In genomic region chr6:37515712-37516075, GRCh38 we compare ENCODE assay signal across 10 cellular contexts. TPM values are rescaled to one million over a fixed set of nuclear protein-coding genes. Genes with fewer than 3 reads are reported as not detected.
A peak's percentile ranks its signal among the peaks of the same experiment; 100 is the strongest.
DNase-seq lines count a peak whose midpoint lies in the region; ATAC-seq and TF ChIP-seq lines count a peak whose summit lies in the region.
"Had no signal": no experiment of that assay in that cellular context is flagged by ENCODE, and none has a peak within 500 bp of the region (broad histone marks: within the 10 kb centered on the region; RNA-seq: fewer than 3 reads in every experiment).

No MANE protein-coding gene starts in this region.

- BruUV-seq in MCF 10A (replicated peaks; lab: Mats Ljungman, UMichigan), result no TSS peak

- peaks cover 32% of the 10 kb centered on the region for H3K27me3 Mint-ChIP-seq in MCF 10A (ENCODE audit: insufficient read depth, unreplicated experiment)
- peaks cover 2% of the 10 kb centered on the region for H3K27me3 Mint-ChIP-seq in activated B cell treated with CpG ODN at 0.5 μM for 24 hours

- H3K27ac ChIP-seq in breast epithelium, result peak overlapping the region; percentile 46 to 83
- peak overlapping the region in 2 of 3 donors; percentile 82 for H3K27ac ChIP-seq in right lobe of liver
- peak overlapping the region; percentile 26 to 68 (median 56) for H3K27ac ChIP-seq in transverse colon
- H3K27ac ChIP-seq: pancreas had no signal

- no peak overlapping the region for H3K4me3 ChIP-seq in breast epithelium
- peak overlapping the region in 2 of 3 donors; percentile 17 to 41 for H3K4me3 ChIP-seq in right lobe of liver
- peak overlapping the region in 1 of 4 donors; percentile 18 for H3K4me3 ChIP-seq in transverse colon
- H3K4me3 ChIP-seq: pancreas had no signal

- H3K36me3 Mint-ChIP-seq in MCF 10A (ENCODE audit: insufficient read depth, unreplicated experiment) (no peaks in the 10 kb centered on the region), activated B cell treated with CpG ODN at 0.5 μM for 24 hours (ENCODE audit: low read depth) (no peaks in the 10 kb centered on the region)

- no peak for TF ChIP-seq EP300 in transverse colon (IDR thresholded peaks at IDR 0.05; ENCODE audit: low read depth)

- peaks cover 0 to 19% of the 10 kb centered on the region in 2 donors for H3K27me3 ChIP-seq in breast epithelium
- no peaks in the 10 kb centered on the region for H3K27me3 ChIP-seq in right lobe of liver
- H3K27me3 ChIP-seq in transverse colon, result peaks cover 19% of the 10 kb centered on the region
- H3K27me3 ChIP-seq: pancreas had no signal

- DNase-seq in breast epithelium (ENCODE audit: low spot score in 2 of 2), result no peak
- no peak for DNase-seq in MCF 10A (ENCODE audit: unreplicated experiment)
- DNase-seq in activated B cell treated with CpG ODN at 0.5 μM for 24 hours, result no peak
- DNase-seq in right lobe of liver, result no peak
- no peak for DNase-seq in transverse colon
- DNase-seq in SKM-1 treated with dmso at 0.1 percent for 144 hours (lab: John Stamatoyannopoulos, UW; ENCODE audit: unreplicated experiment), result no peak

- in situ Hi-C loops in transverse colon (cut with MboI; ENCODE audit: low pct_ligation_motif_present in 1 of 4, low pct_unique_long_range_greater_than_20kb in 1 of 4, low sequenced_read_pairs in 3 of 4), result no loop called here

- POLR2A ChIA-PET in MCF 10A (lab: Yijun Ruan, JAX) (interaction anchor here (0.7 kb wide), 1 partner anchor 33 kb away, joined by 4 read pairs; no protein-coding TSS in a partner anchor), activated B cell treated with CpG ODN at 0.5 μM for 24 hours (lab: Charles Lee) (interaction anchor here (1.1 kb wide), 1 partner anchor 13 kb away, joined by 4 read pairs; no protein-coding TSS in a partner anchor)

- ATAC-seq in activated B cell treated with CpG ODN at 0.5 μM for 24 hours (ENCODE audit: low read depth) (no peak), right lobe of liver (no peak), GM19023 (IDR thresholded peaks at IDR 0.05; ENCODE audit: unreplicated experiment) (no peak), HG03045 (IDR thresholded peaks at IDR 0.05; ENCODE audit: unreplicated experiment) (no peak)

- intact Hi-C loops in breast epithelium (cut with DNase I; ENCODE audit: low total_unique reads) (no loop called here), MCF 10A (cut with micrococcal nuclease) (no loop called here), activated B cell treated with CpG ODN at 0.5 μM for 24 hours (cut with micrococcal nuclease) (loop anchor here (1.0 kb wide), 1 partner anchor 13 kb away; no protein-coding TSS in a partner anchor), right lobe of liver (cut with DNase I) (no loop called here), transverse colon (cut with DNase I; ENCODE audit: low total_unique reads) (no loop called here)

- peaks cover 18% of the 10 kb centered on the region for H3K4me1 Mint-ChIP-seq in MCF 10A (ENCODE audit: insufficient read depth, unreplicated experiment)
- peaks cover 22% of the 10 kb centered on the region for H3K4me1 Mint-ChIP-seq in activated B cell treated with CpG ODN at 0.5 μM for 24 hours

- no peak for TF ChIP-seq CTCF in breast epithelium (IDR thresholded peaks at IDR 0.05)
- no peak for TF ChIP-seq CTCF in MCF 10A (IDR thresholded peaks at IDR 0.05; ENCODE audit: unreplicated experiment)
- TF ChIP-seq CTCF in activated B cell treated with CpG ODN at 0.5 μM for 24 hours (IDR thresholded peaks at IDR 0.05), result no peak
- no peak for TF ChIP-seq CTCF in right lobe of liver (IDR thresholded peaks at IDR 0.05)
- no peak for TF ChIP-seq CTCF in transverse colon (IDR thresholded peaks at IDR 0.05)

- peaks cover 9 to 21% of the 10 kb centered on the region in 2 donors for H3K4me1 ChIP-seq in breast epithelium
- H3K4me1 ChIP-seq in right lobe of liver, result peaks cover 0 to 23% (median 9%) of the 10 kb centered on the region in 4 donors
- peaks cover 0 to 12% (median 8%) of the 10 kb centered on the region in 4 donors for H3K4me1 ChIP-seq in transverse colon

- peaks cover 0 to 4% of the 10 kb centered on the region in 2 donors for H3K9me3 ChIP-seq in breast epithelium
- H3K9me3 ChIP-seq in right lobe of liver, result no peaks in the 10 kb centered on the region
- H3K9me3 ChIP-seq in transverse colon, result no peaks in the 10 kb centered on the region
- H3K9me3 ChIP-seq: pancreas had no signal

- CTCF ChIA-PET in MCF 10A (lab: Yijun Ruan, JAX) (interaction anchor here (0.7 to 1.1 kb wide), 3 partner anchors 10 to 176 kb away, joined by 3 to 5 read pairs (median 3); no protein-coding TSS in a partner anchor), activated B cell treated with CpG ODN at 0.5 μM for 24 hours (lab: Charles Lee) (no interaction called here)

- H3K27ac Mint-ChIP-seq in MCF 10A (ENCODE audit: low read depth, unreplicated experiment) (no peak overlapping the region), activated B cell treated with CpG ODN at 0.5 μM for 24 hours (peak overlapping the region; percentile 46)
- H3K27ac Mint-ChIP-seq: dendritic cell treated with granulocyte-macrophage colony-stimulating factor and Interleukin-4, amounts not matched to agents 40 ng/mL and 50 ng/mL, for 4 days had no signal

- no peak for TF ChIP-seq POLR2A in breast epithelium (IDR thresholded peaks at IDR 0.05)
- TF ChIP-seq POLR2A in right lobe of liver (IDR thresholded peaks at IDR 0.05), result no peak
- no peak for TF ChIP-seq POLR2A in transverse colon (IDR thresholded peaks at IDR 0.05)

- H3K36me3 ChIP-seq in breast epithelium (no peaks in the 10 kb centered on the region), right lobe of liver (no peaks in the 10 kb centered on the region), transverse colon (no peaks in the 10 kb centered on the region)
- H3K36me3 ChIP-seq: pancreas had no signal

- WGBS in right lobe of liver (ENCODE audit: insufficient coverage, low coverage, low lambda C conversion rate, missing lambda C conversion rate), result 24% methylated on average over 5 of the region's 9 CpGs
- 73% methylated on average over 9 of the region's 9 CpGs; no CpG with 5 or more reads in 1 of the 2 donors for WGBS in transverse colon (ENCODE audit: low coverage in 1 of 2), 2 donors

- H3K4me3 Mint-ChIP-seq in MCF 10A (ENCODE audit: unreplicated experiment), result no peak overlapping the region
- H3K4me3 Mint-ChIP-seq in activated B cell treated with CpG ODN at 0.5 μM for 24 hours, result no peak overlapping the region
- H3K4me3 Mint-ChIP-seq: dendritic cell treated with granulocyte-macrophage colony-stimulating factor and Interleukin-4, amounts not matched to agents 40 ng/mL and 50 ng/mL, for 4 days had no signal

- H3K9me3 Mint-ChIP-seq in MCF 10A (ENCODE audit: unreplicated experiment) (no peaks in the 10 kb centered on the region), activated B cell treated with CpG ODN at 0.5 μM for 24 hours (no peaks in the 10 kb centered on the region)
- H3K9me3 Mint-ChIP-seq: dendritic cell treated with granulocyte-macrophage colony-stimulating factor and Interleukin-4, amounts not matched to agents 40 ng/mL and 50 ng/mL, for 4 days had no signal

RNA-seq across cellular contexts. Expression of gene CCDC167, which starts 16.0 kb away (rescaled TPM):
- total RNA-seq in breast epithelium (10 to 100 TPM; 14.1 to 39.3 (median 14.8) TPM), MCF 10A (2022) (24.4 and 40.8 TPM in 2 replicates), activated B cell treated with CpG ODN at 0.5 μM for 24 hours (18.4 and 25.9 TPM in 2 replicates), right lobe of liver (100 to 1,000 TPM in 1 of 6 experiments, 10 to 100 TPM in 5; 16.5 to 103 (median 26.9) TPM), transverse colon (10 to 100 TPM in 2 of 4 donors, not detected in 2; 16.9 to 21.8 TPM)

Comparison
In these comparisons a context has a peak if more than half of its experiments do, and no peak if none do; other contexts are left out.
1. H3K4me3 ChIP-seq: peak in right lobe of liver (2 of 3); none in breast epithelium (0 of 3).
2. Peak in every context shown above with its lines, with median percentiles within 50 percentile points of each other: H3K27ac ChIP-seq.